Comparison of ENCODE assay signal across 1 cellular context in genomic region chr3:42500091-42500490, GRCh38.
TF ChIP-seq lines count a peak whose summit lies in the region.

No MANE protein-coding gene starts in this region.

TF ChIP-seq in GM23338, 12 proteins besides CTCF, POLR2A, EP300 and RAD21 (continued from another document):
- TF ChIP-seq ZNF462 (CRISPR knock-in tag; IDR thresholded peaks at IDR 0.05), result no peak
- no peak for TF ChIP-seq JUNB (IDR thresholded peaks at IDR 0.05; ENCODE audit: unreplicated experiment)
- TF ChIP-seq STAT1 (IDR thresholded peaks at IDR 0.05; ENCODE audit: unreplicated experiment), result no peak
- no peak for TF ChIP-seq EZH2 (IDR thresholded peaks at IDR 0.05; ENCODE audit: low read depth, unreplicated experiment)
- TF ChIP-seq, protein P1, sequence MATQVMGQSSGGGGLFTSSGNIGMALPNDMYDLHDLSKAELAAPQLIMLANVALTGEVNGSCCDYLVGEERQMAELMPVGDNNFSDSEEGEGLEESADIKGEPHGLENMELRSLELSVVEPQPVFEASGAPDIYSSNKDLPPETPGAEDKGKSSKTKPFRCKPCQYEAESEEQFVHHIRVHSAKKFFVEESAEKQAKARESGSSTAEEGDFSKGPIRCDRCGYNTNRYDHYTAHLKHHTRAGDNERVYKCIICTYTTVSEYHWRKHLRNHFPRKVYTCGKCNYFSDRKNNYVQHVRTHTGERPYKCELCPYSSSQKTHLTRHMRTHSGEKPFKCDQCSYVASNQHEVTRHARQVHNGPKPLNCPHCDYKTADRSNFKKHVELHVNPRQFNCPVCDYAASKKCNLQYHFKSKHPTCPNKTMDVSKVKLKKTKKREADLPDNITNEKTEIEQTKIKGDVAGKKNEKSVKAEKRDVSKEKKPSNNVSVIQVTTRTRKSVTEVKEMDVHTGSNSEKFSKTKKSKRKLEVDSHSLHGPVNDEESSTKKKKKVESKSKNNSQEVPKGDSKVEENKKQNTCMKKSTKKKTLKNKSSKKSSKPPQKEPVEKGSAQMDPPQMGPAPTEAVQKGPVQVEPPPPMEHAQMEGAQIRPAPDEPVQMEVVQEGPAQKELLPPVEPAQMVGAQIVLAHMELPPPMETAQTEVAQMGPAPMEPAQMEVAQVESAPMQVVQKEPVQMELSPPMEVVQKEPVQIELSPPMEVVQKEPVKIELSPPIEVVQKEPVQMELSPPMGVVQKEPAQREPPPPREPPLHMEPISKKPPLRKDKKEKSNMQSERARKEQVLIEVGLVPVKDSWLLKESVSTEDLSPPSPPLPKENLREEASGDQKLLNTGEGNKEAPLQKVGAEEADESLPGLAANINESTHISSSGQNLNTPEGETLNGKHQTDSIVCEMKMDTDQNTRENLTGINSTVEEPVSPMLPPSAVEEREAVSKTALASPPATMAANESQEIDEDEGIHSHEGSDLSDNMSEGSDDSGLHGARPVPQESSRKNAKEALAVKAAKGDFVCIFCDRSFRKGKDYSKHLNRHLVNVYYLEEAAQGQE (IDR thresholded peaks at IDR 0.05; ENCODE audit: unreplicated experiment), result no peak
- no peak for TF ChIP-seq NANOG (IDR thresholded peaks at IDR 0.05; ENCODE audit: borderline replicate concordance)
- TF ChIP-seq CREB1 (CRISPR knock-in tag; IDR thresholded peaks at IDR 0.05; ENCODE audit: low read depth), result no peak
